ENCODE assay signal across 14 cellular contexts in genomic region chr1:97277891-97278662, GRCh38.
DNase-seq lines count a peak whose midpoint lies in the region; ATAC-seq, FAIRE-seq and TF ChIP-seq lines count a peak whose summit lies in the region.
"Had no signal": no experiment of that assay in that cellular context is flagged by ENCODE, and none has a peak within 500 bp of the region (broad histone marks: within the 10 kb centered on the region; RNA-seq: fewer than 3 reads in every experiment).

No MANE protein-coding gene starts in this region.

- 62% methylated on average over 2 of the region's 2 CpGs for WGBS in A549 (ENCODE audit: missing lambda C conversion rate)
- WGBS in GM23248 (ENCODE audit: low coverage in 1 of 2, low lambda C conversion rate in 2 of 2, missing lambda C conversion rate in 2 of 2), 2 experiments: 47 to 56% methylated on average over 2 of the region's 2 CpGs
- 95 to 100% methylated on average over 1 of the region's 2 CpGs for WGBS in endodermal cell (ENCODE audit: insufficient coverage in 1 of 2, insufficient read length in 1 of 2), 2 experiments

- peaks cover 27% of the 10 kb centered on the region for H3F3A ChIP-seq in GM23248 (ENCODE audit: insufficient read depth)

- intact Hi-C loops in kidney (cut with DNase I): no loop called here

- H3K27ac ChIP-seq in A549 (peak overlapping the region; percentile 72 to 75), GM23248 (peak overlapping the region; percentile 80), kidney (ENCODE audit: low read depth in 2 of 2, low read length in 2 of 2) (no peak overlapping the region), endodermal cell (ENCODE audit: low read depth, low read length) (no peak overlapping the region)
- H3K27ac ChIP-seq: HL-60 had no signal

- no peak overlapping the region for H3K27ac Mint-ChIP-seq in endodermal cell

- H4K20me1 ChIP-seq in GM23248 (ENCODE audit: insufficient read depth): no peaks in the 10 kb centered on the region

- peak overlapping the region; percentile 39 for H3K9ac ChIP-seq in GM23248
- H3K9ac ChIP-seq in kidney (ENCODE audit: low read length in 2 of 2): no peak overlapping the region
- no peak overlapping the region for H3K9ac ChIP-seq in endodermal cell (ENCODE audit: extremely low read depth, low read length, poor library complexity, severe bottlenecking)

- no peak overlapping the region for H2AFZ ChIP-seq in GM23248

- FAIRE-seq in A549 (lab: Jason Lieb, UNC) (no peak), kidney (lab: Jason Lieb, UNC) (peak; percentile 6)

- TF ChIP-seq POLR2A in A549 (IDR thresholded peaks at IDR 0.05; ENCODE audit: low read length): no peak

- ATAC-seq in A549 (peak; percentile 88 to 93), HG02763 (IDR thresholded peaks at IDR 0.05; ENCODE audit: unreplicated experiment) (no peak), GM18511 (IDR thresholded peaks at IDR 0.05; ENCODE audit: unreplicated experiment) (no peak)

- CTCF ChIA-PET in A549 (lab: Yijun Ruan, JAX): no interaction called here

- peaks cover 6% of the 10 kb centered on the region for H3K4me1 Mint-ChIP-seq in endodermal cell
- H3K4me1 Mint-ChIP-seq: central memory CD8-positive, alpha-beta T cell had no signal

- H3K9me3 Mint-ChIP-seq in endodermal cell: peaks cover 12% of the 10 kb centered on the region
- H3K9me3 Mint-ChIP-seq: central memory CD8-positive, alpha-beta T cell had no signal

- peak; percentile 51 to 75; a peak in 3 of 5 replicates for TF ChIP-seq EP300 in A549 (IDR thresholded peaks at IDR 0.05)

- peaks cover 16% of the 10 kb centered on the region for H3K4me1 ChIP-seq in A549
- peaks cover 19% of the 10 kb centered on the region for H3K4me1 ChIP-seq in GM23248 (ENCODE audit: insufficient read depth)
- H3K4me1 ChIP-seq in kidney (ENCODE audit: control insufficient read depth in 1 of 2, insufficient read depth in 1 of 2, low read depth in 1 of 2, low read length in 2 of 2): no peaks in the 10 kb centered on the region
- H3K4me1 ChIP-seq in endodermal cell (ENCODE audit: control insufficient read depth, insufficient read depth, low read length): no peaks in the 10 kb centered on the region
- H3K4me1 ChIP-seq: HAP-1 had no signal

- H3K9me3 ChIP-seq in A549: no peaks in the 10 kb centered on the region
- H3K9me3 ChIP-seq in GM23248 (ENCODE audit: low read depth): no peaks in the 10 kb centered on the region
- no peaks in the 10 kb centered on the region for H3K9me3 ChIP-seq in kidney (ENCODE audit: control insufficient read depth in 1 of 2, low read length in 2 of 2)
- H3K9me3 ChIP-seq in endodermal cell (ENCODE audit: control insufficient read depth, low read length): no peaks in the 10 kb centered on the region
- H3K9me3 ChIP-seq: HAP-1 had no signal

- H3K27me3 Mint-ChIP-seq in endodermal cell (ENCODE audit: insufficient read depth): no peaks in the 10 kb centered on the region
- H3K27me3 Mint-ChIP-seq: CD4-positive, alpha-beta memory T cell; central memory CD8-positive, alpha-beta T cell had no signal

- peak; percentile 2 to 68 for DNase-seq in A549 (ENCODE audit: low read depth in 1 of 2, low spot score in 1 of 2)
- peak; percentile 86 for DNase-seq in GM23248
- peak; percentile 88 for DNase-seq in amniotic epithelial cell (ENCODE audit: low read depth)
- DNase-seq in kidney: no peak
- DNase-seq in endodermal cell: no peak
- DNase-seq in NOMO-1 (lab: John Stamatoyannopoulos, UW; ENCODE audit: unreplicated experiment in 2 of 2): no peak
- DNase-seq: CD4-positive, alpha-beta memory T cell; NCI-H1694 treated with DMSO at 0.1 percent for 48 hours; occipital lobe had no signal

- H3K9me2 ChIP-seq in GM23248 (ENCODE audit: insufficient read depth): no peaks in the 10 kb centered on the region

- H3K36me3 ChIP-seq in GM23248 (ENCODE audit: low read depth) (no peaks in the 10 kb centered on the region), kidney (ENCODE audit: control insufficient read depth in 1 of 2, insufficient read depth in 2 of 2, low read length in 2 of 2) (no peaks in the 10 kb centered on the region), endodermal cell (ENCODE audit: control insufficient read depth, insufficient read depth, low read length) (no peaks in the 10 kb centered on the region)
- H3K36me3 ChIP-seq: HAP-1 had no signal

- H3K79me2 ChIP-seq in GM23248 (ENCODE audit: insufficient read depth): no peaks in the 10 kb centered on the region

- H3K36me3 Mint-ChIP-seq in endodermal cell (ENCODE audit: low read depth): no peaks in the 10 kb centered on the region

- POLR2A ChIA-PET in A549 (lab: Yijun Ruan, JAX): no interaction called here

- in situ Hi-C loops in GM23248 (cut with MboI): no loop called here

- H3K27me3 ChIP-seq in GM23248 (replicated peaks; ENCODE audit: insufficient read depth) (no peaks in the 10 kb centered on the region), endodermal cell (ENCODE audit: control insufficient read depth, insufficient read depth, low read length, poor library complexity, severe bottlenecking) (no peaks in the 10 kb centered on the region)

- H3K4me3 ChIP-seq in A549: no peak overlapping the region
- H3K4me3 ChIP-seq in GM23248: peak overlapping the region; percentile 28
- H3K4me3 ChIP-seq in kidney (ENCODE audit: low read length in 2 of 2): no peak overlapping the region
- no peak overlapping the region for H3K4me3 ChIP-seq in endodermal cell (ENCODE audit: low read length)
- H3K4me3 ChIP-seq: HAP-1 had no signal

- TF ChIP-seq RAD21 in A549 (conservative IDR thresholded peaks at IDR 0.05 in 1 of 2, IDR thresholded peaks at IDR 0.05 in 1 of 2): no peak; a peak in 2 of 5 replicates

- TF ChIP-seq CTCF in A549 (IDR thresholded peaks at IDR 0.05) (no peak), kidney (IDR thresholded peaks at IDR 0.05; ENCODE audit: borderline replicate concordance, extremely low read depth, insufficient read depth) (no peak), endodermal cell (conservative IDR thresholded peaks at IDR 0.05) (no peak)

- no peak overlapping the region for H3K4me3 Mint-ChIP-seq in endodermal cell
- H3K4me3 Mint-ChIP-seq: CD4-positive, alpha-beta memory T cell; central memory CD8-positive, alpha-beta T cell had no signal

- H3K4me2 ChIP-seq in A549 (peak overlapping the region; percentile 59), GM23248 (ENCODE audit: unreplicated experiment) (peak overlapping the region; percentile 74)

TF ChIP-seq in A549, 52 proteins besides CTCF, POLR2A, EP300 and RAD21:
- 0 out of 2 replicates have a peak, but pooled peaks have one; percentile 36 for TF ChIP-seq HES2 (IDR thresholded peaks at IDR 0.05)
- no peak for TF ChIP-seq CBX8 (IDR thresholded peaks at IDR 0.05)
- TF ChIP-seq GATA3 (IDR thresholded peaks at IDR 0.05; ENCODE audit: borderline replicate concordance): peak; percentile 71
- peak; percentile 97 for TF ChIP-seq JUNB (IDR thresholded peaks at IDR 0.05)
- TF ChIP-seq FOSL2 (IDR thresholded peaks at IDR 0.05): peak; percentile 94
- TF ChIP-seq FOSL2 (CRISPR knock-in tag; IDR thresholded peaks at IDR 0.05): peak; percentile 96
- peak in 1 of 2 experiments; percentile 74; a peak in 1 of 5 replicates for TF ChIP-seq JUN (IDR thresholded peaks at IDR 0.05)
- no peak for TF ChIP-seq RARB (CRISPR knock-in tag; IDR thresholded peaks at IDR 0.05)
- TF ChIP-seq, protein P1, sequence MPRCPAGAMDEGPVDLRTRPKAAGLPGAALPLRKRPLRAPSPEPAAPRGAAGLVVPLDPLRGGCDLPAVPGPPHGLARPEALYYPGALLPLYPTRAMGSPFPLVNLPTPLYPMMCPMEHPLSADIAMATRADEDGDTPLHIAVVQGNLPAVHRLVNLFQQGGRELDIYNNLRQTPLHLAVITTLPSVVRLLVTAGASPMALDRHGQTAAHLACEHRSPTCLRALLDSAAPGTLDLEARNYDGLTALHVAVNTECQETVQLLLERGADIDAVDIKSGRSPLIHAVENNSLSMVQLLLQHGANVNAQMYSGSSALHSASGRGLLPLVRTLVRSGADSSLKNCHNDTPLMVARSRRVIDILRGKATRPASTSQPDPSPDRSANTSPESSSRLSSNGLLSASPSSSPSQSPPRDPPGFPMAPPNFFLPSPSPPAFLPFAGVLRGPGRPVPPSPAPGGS (IDR thresholded peaks at IDR 0.05): peak; percentile 56; the same call in 1 of the 3 replicates
- no peak for TF ChIP-seq ESRRA (IDR thresholded peaks at IDR 0.05; ENCODE audit: borderline replicate concordance, low read length)
- TF ChIP-seq TFCP2L1 (CRISPR knock-in tag; IDR thresholded peaks at IDR 0.05): no peak
- TF ChIP-seq MAZ (IDR thresholded peaks at IDR 0.05; ENCODE audit: borderline replicate concordance, low read depth, low read length): no peak
- TF ChIP-seq, protein P2, sequence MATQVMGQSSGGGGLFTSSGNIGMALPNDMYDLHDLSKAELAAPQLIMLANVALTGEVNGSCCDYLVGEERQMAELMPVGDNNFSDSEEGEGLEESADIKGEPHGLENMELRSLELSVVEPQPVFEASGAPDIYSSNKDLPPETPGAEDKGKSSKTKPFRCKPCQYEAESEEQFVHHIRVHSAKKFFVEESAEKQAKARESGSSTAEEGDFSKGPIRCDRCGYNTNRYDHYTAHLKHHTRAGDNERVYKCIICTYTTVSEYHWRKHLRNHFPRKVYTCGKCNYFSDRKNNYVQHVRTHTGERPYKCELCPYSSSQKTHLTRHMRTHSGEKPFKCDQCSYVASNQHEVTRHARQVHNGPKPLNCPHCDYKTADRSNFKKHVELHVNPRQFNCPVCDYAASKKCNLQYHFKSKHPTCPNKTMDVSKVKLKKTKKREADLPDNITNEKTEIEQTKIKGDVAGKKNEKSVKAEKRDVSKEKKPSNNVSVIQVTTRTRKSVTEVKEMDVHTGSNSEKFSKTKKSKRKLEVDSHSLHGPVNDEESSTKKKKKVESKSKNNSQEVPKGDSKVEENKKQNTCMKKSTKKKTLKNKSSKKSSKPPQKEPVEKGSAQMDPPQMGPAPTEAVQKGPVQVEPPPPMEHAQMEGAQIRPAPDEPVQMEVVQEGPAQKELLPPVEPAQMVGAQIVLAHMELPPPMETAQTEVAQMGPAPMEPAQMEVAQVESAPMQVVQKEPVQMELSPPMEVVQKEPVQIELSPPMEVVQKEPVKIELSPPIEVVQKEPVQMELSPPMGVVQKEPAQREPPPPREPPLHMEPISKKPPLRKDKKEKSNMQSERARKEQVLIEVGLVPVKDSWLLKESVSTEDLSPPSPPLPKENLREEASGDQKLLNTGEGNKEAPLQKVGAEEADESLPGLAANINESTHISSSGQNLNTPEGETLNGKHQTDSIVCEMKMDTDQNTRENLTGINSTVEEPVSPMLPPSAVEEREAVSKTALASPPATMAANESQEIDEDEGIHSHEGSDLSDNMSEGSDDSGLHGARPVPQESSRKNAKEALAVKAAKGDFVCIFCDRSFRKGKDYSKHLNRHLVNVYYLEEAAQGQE (IDR thresholded peaks at IDR 0.05): no peak
- peak; percentile 67 to 82 for TF ChIP-seq CEBPB (IDR thresholded peaks at IDR 0.05)
TF ChIP-seq in A549: peak in this region for 7.

Comparison
In these comparisons a context has a peak if more than half of its experiments do, and no peak if none do; other contexts are left out.
1. ATAC-seq: peak in A549 (2 of 2); none in HG02763 (single experiment) and GM18511 (single experiment).
2. DNase-seq: peak in A549 (2 of 2), GM23248 (single experiment) and amniotic epithelial cell (single experiment); none in kidney (single experiment), endodermal cell (single experiment) and NOMO-1 (0 of 2).
3. H3K27ac ChIP-seq: peak in A549 (2 of 2) and GM23248 (single experiment); none in kidney (0 of 2) and endodermal cell (single experiment).